ENCODE assay signal across 8 cellular contexts in the genomic region with DNA sequence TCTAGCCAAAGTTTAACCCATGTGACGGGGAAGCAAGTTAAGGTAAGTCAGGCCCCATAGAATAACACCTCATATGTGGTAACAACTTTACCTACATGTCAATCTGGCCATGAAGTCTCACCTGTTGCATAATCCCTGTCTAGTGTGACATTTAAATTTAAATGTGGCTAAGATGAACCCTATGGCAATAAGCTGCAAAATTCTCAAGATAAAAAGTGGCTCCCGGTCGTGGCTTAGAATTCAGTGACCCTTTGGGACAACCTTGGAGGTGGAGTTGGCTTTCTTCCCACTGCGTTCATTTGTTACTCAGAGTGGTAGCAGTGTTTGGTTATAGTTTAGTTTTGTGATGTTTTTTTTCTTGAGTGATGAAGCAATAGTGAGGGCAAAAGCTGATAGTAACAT.
DNase-seq lines count a peak whose midpoint lies in the region; ATAC-seq, FAIRE-seq and TF ChIP-seq lines count a peak whose summit lies in the region.

No MANE protein-coding gene starts in this region.

- WGBS in sigmoid colon, 2 donors, result 24 to 56% methylated on average over 4 of the region's 4 CpGs

- H3K36me3 ChIP-seq in sigmoid colon, result no peaks in the 10 kb centered on the region

- H3K4me3 Mint-ChIP-seq in WTC11, result no peak overlapping the region

- DNase-seq in GM12892 (ENCODE audit: insufficient read length) (no peak), WTC11 (ENCODE audit: low spot score) (no peak), fibroblast of mammary gland (ENCODE audit: low read depth) (peak; percentile 85), sigmoid colon (no peak), DMS 273 treated with DMSO at 0.1 percent for 48 hours (lab: John Stamatoyannopoulos, UW) (no peak), cortex of kidney (lab: John Stamatoyannopoulos, UW) (no peak)

- no peaks in the 10 kb centered on the region for H3K27me3 Mint-ChIP-seq in WTC11 (ENCODE audit: low read depth)

- FAIRE-seq in GM12892 (lab: Jason Lieb, UNC), result peak; percentile 42

- ATAC-seq in WTC11 (no peak), HG03354 (IDR thresholded peaks at IDR 0.05; ENCODE audit: poor library complexity, severe bottlenecking, unreplicated experiment) (no peak), HG02870 (IDR thresholded peaks at IDR 0.05; ENCODE audit: unreplicated experiment) (no peak)

- POLR2A ChIA-PET in WTC11 (lab: Charles Lee), result no interaction called here

- no peaks in the 10 kb centered on the region for H3K36me3 Mint-ChIP-seq in WTC11

- intact Hi-C loops in sigmoid colon (cut with DNase I), result loop anchor here (2.0 to 5.0 kb wide), 3 partner anchors 45 to 89 kb away; no protein-coding TSS in a partner anchor

- no peaks in the 10 kb centered on the region for H3K9me3 ChIP-seq in sigmoid colon

- peaks cover 53% of the 10 kb centered on the region for H3K4me1 Mint-ChIP-seq in WTC11

- no peak overlapping the region for H3K4me3 ChIP-seq in fibroblast of mammary gland (ENCODE audit: control insufficient read depth, low read depth, low read length)
- H3K4me3 ChIP-seq in sigmoid colon, result no peak overlapping the region

- H3K27ac Mint-ChIP-seq in WTC11, result peak overlapping the region; percentile 28; the same call in 1 of the 2 replicates

- peak overlapping the region; percentile 60 to 81 (median 78) for H3K27ac ChIP-seq in sigmoid colon

- H3K4me1 ChIP-seq in sigmoid colon, result peaks cover 0 to 56% (median 39%) of the 10 kb centered on the region in 4 donors

- H3K9me3 Mint-ChIP-seq in WTC11, result peaks cover 5% of the 10 kb centered on the region; the same call in 1 of the 2 replicates

- CTCF ChIA-PET in WTC11 (lab: Charles Lee), result no interaction called here

- TF ChIP-seq CTCF in WTC11 (IDR thresholded peaks at IDR 0.05) (no peak), fibroblast of mammary gland (conservative IDR thresholded peaks at IDR 0.05; ENCODE audit: control insufficient read depth, insufficient read depth, low read depth, low read length) (no peak), sigmoid colon (IDR thresholded peaks at IDR 0.05) (no peak)

- no peaks in the 10 kb centered on the region for H3K27me3 ChIP-seq in sigmoid colon

- no peak for TF ChIP-seq EP300 in sigmoid colon (IDR thresholded peaks at IDR 0.05)

- no peak for TF ChIP-seq POLR2A in GM12892 (IDR thresholded peaks at IDR 0.05; ENCODE audit: low read depth, low read length)
- no peak for TF ChIP-seq POLR2A in sigmoid colon (IDR thresholded peaks at IDR 0.05)

TF ChIP-seq in WTC11, 78 proteins besides CTCF, POLR2A, EP300 and RAD21 (continues in another document):
- TF ChIP-seq IRF2 (CRISPR knock-in tag; IDR thresholded peaks at IDR 0.05; ENCODE audit: borderline replicate concordance, low read depth) (no peak), PRRX2 (CRISPR knock-in tag; IDR thresholded peaks at IDR 0.05) (no peak), GTF2I (CRISPR knock-in tag; conservative IDR thresholded peaks at IDR 0.05) (no peak), FOXP1 (CRISPR knock-in tag; IDR thresholded peaks at IDR 0.05; ENCODE audit: borderline replicate concordance) (no peak), MXD4 (CRISPR knock-in tag; IDR thresholded peaks at IDR 0.05; ENCODE audit: borderline replicate concordance) (no peak), RORB (CRISPR knock-in tag; IDR thresholded peaks at IDR 0.05) (no peak)
- TF ChIP-seq, protein P1, sequence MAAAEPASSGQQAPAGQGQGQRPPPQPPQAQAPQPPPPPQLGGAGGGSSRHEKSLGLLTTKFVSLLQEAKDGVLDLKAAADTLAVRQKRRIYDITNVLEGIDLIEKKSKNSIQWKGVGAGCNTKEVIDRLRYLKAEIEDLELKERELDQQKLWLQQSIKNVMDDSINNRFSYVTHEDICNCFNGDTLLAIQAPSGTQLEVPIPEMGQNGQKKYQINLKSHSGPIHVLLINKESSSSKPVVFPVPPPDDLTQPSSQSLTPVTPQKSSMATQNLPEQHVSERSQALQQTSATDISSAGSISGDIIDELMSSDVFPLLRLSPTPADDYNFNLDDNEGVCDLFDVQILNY (CRISPR knock-in tag; IDR thresholded peaks at IDR 0.05), result no peak
- TF ChIP-seq, protein P2, sequence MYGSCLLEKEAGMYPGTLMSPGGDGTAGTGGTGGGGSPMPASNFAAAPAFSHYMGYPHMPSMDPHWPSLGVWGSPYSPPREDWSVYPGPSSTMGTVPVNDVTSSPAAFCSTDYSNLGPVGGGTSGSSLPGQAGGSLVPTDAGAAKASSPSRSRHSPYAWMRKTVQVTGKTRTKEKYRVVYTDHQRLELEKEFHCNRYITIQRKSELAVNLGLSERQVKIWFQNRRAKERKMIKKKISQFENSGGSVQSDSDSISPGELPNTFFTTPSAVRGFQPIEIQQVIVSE (CRISPR knock-in tag; IDR thresholded peaks at IDR 0.05; ENCODE audit: borderline replicate concordance), result no peak
- TF ChIP-seq, protein P3, sequence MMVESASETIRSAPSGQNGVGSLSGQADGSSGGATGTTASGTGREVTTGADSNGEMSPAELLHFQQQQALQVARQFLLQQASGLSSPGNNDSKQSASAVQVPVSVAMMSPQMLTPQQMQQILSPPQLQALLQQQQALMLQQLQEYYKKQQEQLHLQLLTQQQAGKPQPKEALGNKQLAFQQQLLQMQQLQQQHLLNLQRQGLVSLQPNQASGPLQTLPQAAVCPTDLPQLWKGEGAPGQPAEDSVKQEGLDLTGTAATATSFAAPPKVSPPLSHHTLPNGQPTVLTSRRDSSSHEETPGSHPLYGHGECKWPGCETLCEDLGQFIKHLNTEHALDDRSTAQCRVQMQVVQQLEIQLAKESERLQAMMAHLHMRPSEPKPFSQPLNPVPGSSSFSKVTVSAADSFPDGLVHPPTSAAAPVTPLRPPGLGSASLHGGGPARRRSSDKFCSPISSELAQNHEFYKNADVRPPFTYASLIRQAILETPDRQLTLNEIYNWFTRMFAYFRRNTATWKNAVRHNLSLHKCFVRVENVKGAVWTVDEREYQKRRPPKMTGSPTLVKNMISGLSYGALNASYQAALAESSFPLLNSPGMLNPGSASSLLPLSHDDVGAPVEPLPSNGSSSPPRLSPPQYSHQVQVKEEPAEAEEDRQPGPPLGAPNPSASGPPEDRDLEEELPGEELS (CRISPR knock-in tag; IDR thresholded peaks at IDR 0.05), result no peak
- TF ChIP-seq, protein P4, sequence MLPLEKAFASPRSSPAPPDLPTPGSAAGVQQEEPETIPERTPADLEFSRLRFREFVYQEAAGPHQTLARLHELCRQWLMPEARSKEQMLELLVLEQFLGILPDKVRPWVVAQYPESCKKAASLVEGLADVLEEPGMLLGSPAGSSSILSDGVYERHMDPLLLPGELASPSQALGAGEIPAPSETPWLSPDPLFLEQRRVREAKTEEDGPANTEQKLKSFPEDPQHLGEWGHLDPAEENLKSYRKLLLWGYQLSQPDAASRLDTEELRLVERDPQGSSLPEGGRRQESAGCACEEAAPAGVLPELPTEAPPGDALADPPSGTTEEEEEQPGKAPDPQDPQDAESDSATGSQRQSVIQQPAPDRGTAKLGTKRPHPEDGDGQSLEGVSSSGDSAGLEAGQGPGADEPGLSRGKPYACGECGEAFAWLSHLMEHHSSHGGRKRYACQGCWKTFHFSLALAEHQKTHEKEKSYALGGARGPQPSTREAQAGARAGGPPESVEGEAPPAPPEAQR (CRISPR knock-in tag; IDR thresholded peaks at IDR 0.05), result no peak
- TF ChIP-seq, protein P5, sequence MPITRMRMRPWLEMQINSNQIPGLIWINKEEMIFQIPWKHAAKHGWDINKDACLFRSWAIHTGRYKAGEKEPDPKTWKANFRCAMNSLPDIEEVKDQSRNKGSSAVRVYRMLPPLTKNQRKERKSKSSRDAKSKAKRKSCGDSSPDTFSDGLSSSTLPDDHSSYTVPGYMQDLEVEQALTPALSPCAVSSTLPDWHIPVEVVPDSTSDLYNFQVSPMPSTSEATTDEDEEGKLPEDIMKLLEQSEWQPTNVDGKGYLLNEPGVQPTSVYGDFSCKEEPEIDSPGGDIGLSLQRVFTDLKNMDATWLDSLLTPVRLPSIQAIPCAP (CRISPR knock-in tag; IDR thresholded peaks at IDR 0.05), result no peak
- TF ChIP-seq, protein P6, sequence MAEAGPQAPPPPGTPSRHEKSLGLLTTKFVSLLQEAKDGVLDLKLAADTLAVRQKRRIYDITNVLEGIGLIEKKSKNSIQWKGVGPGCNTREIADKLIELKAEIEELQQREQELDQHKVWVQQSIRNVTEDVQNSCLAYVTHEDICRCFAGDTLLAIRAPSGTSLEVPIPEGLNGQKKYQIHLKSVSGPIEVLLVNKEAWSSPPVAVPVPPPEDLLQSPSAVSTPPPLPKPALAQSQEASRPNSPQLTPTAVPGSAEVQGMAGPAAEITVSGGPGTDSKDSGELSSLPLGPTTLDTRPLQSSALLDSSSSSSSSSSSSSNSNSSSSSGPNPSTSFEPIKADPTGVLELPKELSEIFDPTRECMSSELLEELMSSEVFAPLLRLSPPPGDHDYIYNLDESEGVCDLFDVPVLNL (CRISPR knock-in tag; IDR thresholded peaks at IDR 0.05; ENCODE audit: borderline replicate concordance, low read depth), result no peak
- TF ChIP-seq, protein P7, sequence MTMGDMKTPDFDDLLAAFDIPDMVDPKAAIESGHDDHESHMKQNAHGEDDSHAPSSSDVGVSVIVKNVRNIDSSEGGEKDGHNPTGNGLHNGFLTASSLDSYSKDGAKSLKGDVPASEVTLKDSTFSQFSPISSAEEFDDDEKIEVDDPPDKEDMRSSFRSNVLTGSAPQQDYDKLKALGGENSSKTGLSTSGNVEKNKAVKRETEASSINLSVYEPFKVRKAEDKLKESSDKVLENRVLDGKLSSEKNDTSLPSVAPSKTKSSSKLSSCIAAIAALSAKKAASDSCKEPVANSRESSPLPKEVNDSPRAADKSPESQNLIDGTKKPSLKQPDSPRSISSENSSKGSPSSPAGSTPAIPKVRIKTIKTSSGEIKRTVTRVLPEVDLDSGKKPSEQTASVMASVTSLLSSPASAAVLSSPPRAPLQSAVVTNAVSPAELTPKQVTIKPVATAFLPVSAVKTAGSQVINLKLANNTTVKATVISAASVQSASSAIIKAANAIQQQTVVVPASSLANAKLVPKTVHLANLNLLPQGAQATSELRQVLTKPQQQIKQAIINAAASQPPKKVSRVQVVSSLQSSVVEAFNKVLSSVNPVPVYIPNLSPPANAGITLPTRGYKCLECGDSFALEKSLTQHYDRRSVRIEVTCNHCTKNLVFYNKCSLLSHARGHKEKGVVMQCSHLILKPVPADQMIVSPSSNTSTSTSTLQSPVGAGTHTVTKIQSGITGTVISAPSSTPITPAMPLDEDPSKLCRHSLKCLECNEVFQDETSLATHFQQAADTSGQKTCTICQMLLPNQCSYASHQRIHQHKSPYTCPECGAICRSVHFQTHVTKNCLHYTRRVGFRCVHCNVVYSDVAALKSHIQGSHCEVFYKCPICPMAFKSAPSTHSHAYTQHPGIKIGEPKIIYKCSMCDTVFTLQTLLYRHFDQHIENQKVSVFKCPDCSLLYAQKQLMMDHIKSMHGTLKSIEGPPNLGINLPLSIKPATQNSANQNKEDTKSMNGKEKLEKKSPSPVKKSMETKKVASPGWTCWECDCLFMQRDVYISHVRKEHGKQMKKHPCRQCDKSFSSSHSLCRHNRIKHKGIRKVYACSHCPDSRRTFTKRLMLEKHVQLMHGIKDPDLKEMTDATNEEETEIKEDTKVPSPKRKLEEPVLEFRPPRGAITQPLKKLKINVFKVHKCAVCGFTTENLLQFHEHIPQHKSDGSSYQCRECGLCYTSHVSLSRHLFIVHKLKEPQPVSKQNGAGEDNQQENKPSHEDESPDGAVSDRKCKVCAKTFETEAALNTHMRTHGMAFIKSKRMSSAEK (CRISPR knock-in tag; IDR thresholded peaks at IDR 0.05; ENCODE audit: borderline replicate concordance), result no peak
